In genomic region chr2:60003076-60003475, GRCh38 we compare ENCODE assay signal across 8 cellular contexts.
"Had no signal": no experiment of that assay in that cellular context is flagged by ENCODE, and none has a peak within 500 bp of the region (broad histone marks: within the 10 kb centered on the region; RNA-seq: fewer than 3 reads in every experiment).

No MANE protein-coding gene starts in this region.

- H3K27ac Mint-ChIP-seq: GM23338, HFFc6, IgD-negative memory B cell had no signal

- DNase-seq: HFFc6 had no signal

- H3K4me3 Mint-ChIP-seq: GM23338, HFFc6, IgD-negative memory B cell had no signal

- H3K9me3 ChIP-seq: HAP-1 had no signal

- H3K4me3 ChIP-seq: GM23338, HAP-1 had no signal

- FAIRE-seq: H1, HepG2 had no signal

- H3K27ac ChIP-seq: HL-60 had no signal

- H3K36me3 Mint-ChIP-seq: IgD-negative memory B cell had no signal

- H3K4me1 ChIP-seq: HAP-1 had no signal

- H3K36me3 ChIP-seq: HAP-1 had no signal

- H3K9me3 Mint-ChIP-seq: GM23338, IgD-negative memory B cell had no signal

- ATAC-seq: HCT116 had no signal
